In the genomic region with DNA sequence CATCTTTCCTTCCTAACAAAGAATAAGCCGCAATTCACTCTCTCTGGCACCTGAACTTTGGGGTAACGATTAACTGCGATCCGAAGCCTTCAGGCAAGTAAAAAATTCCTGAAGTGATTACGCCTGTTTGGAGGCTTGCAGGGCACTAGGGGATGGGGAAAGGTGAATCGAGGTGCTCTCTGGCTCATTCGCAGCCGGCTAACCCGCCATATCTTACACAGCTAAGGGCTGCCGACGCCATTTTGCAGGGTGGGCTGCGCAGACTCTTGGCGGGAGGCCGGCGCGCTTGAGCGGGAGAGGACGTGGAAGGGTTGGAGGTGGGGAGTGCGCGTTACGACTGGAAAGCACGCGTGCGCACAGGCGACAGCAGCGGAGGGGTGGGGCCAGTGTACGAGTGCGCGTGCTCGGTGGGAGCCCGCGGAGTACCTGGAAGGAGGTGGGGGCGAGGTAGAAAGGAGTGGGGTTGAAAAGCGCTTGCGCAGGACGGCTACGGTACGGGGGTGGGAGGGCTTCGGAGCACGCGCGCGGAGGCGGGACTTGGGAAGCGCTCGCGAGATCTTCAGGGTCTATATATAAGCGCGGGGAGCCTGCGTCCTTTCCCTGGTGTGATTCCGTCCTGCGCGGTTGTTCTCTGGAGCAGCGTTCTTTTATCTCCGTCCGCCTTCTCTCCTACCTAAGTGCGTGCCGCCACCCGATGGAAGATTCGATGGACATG, we compare ENCODE assay signal across 8 cellular contexts. TPM values are rescaled to one million over a fixed set of nuclear protein-coding genes. Genes with fewer than 3 reads are reported as not detected.
DNase-seq lines count a peak whose midpoint lies in the region; ATAC-seq, FAIRE-seq and TF ChIP-seq lines count a peak whose summit lies in the region.

A gene with protein sequence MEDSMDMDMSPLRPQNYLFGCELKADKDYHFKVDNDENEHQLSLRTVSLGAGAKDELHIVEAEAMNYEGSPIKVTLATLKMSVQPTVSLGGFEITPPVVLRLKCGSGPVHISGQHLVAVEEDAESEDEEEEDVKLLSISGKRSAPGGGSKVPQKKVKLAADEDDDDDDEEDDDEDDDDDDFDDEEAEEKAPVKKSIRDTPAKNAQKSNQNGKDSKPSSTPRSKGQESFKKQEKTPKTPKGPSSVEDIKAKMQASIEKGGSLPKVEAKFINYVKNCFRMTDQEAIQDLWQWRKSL (plus strand): TSS at position 595 of the 715 bp plus-strand sequence. CDS start 100 bp downstream, at position 695.

- TF ChIP-seq POLR2A in endothelial cell of umbilical vein (IDR thresholded peaks at IDR 0.05; ENCODE audit: low read depth, low read length): peak; percentile 99

- CTCF ChIA-PET in OCI-LY7 (lab: Charles Lee; ENCODE audit: unreplicated experiment) (no interaction called here), endothelial cell of umbilical vein (lab: Charles Lee) (interaction anchor here (0.9 to 1.4 kb wide), 4 partner anchors 19 to 525 kb away, joined by 3 to 4 read pairs (median 3); no protein-coding TSS in a partner anchor)

- H3K36me3 ChIP-seq in OCI-LY7 (ENCODE audit: insufficient read depth, low read length) (peaks cover 47% of the 10 kb centered on the region), endothelial cell of umbilical vein (ENCODE audit: control insufficient read depth in 2 of 2, extremely low read depth in 1 of 2, insufficient read depth in 2 of 2, low read length in 2 of 2) (peaks cover 6 to 13% of the 10 kb centered on the region in 2 experiments)

- POLR2A ChIA-PET in OCI-LY7 (lab: Charles Lee): interaction anchor here (0.6 to 2.7 kb wide), 7 partner anchors 8 to 898 kb away, joined by 3 to 10 read pairs (median 4); a partner anchor contains a TSS
- POLR2A ChIA-PET in endothelial cell of umbilical vein (lab: Charles Lee): interaction anchor here (0.7 to 1.7 kb wide), 4 partner anchors 21 to 1596 kb away, joined by 3 to 6 read pairs (median 3); a partner anchor contains a TSS

- H4K20me1 ChIP-seq in OCI-LY7 (ENCODE audit: insufficient read depth, low read length) (peaks cover 40% of the 10 kb centered on the region), endothelial cell of umbilical vein (replicated peaks; ENCODE audit: control insufficient read depth, extremely low read depth, insufficient read depth, low read length) (peaks cover 25% of the 10 kb centered on the region)

- dilution Hi-C loops in endothelial cell of umbilical vein (cut with MboI; ENCODE audit: extremely low pct_ligation_motif_present, low sequenced_read_pairs): no loop called here

- peak within 1 kb of the TSS; percentile 84 for H3K9ac ChIP-seq in endothelial cell of umbilical vein (replicated peaks; ENCODE audit: extremely low read depth, insufficient read depth, low read length)

- peak within 1 kb of the TSS; percentile 99 for H3K4me2 ChIP-seq in OCI-LY7 (ENCODE audit: low read length)
- H3K4me2 ChIP-seq in endothelial cell of umbilical vein (ENCODE audit: insufficient read depth, low read length): peak within 1 kb of the TSS; percentile 99

- peak; percentile 78 for ATAC-seq in GM21526 (IDR thresholded peaks at IDR 0.05; ENCODE audit: low FRiP score, unreplicated experiment)

- no peaks in the 10 kb centered on the region for H3K9me3 ChIP-seq in OCI-LY7 (ENCODE audit: low read length)
- H3K9me3 ChIP-seq in endothelial cell of umbilical vein (replicated peaks; ENCODE audit: control insufficient read depth, insufficient read depth, low read length): no peaks in the 10 kb centered on the region

- no TSS peak for BruUV-seq in OCI-LY7 (replicated peaks; lab: Mats Ljungman, UMichigan)
- no TSS peak for BruUV-seq in endothelial cell of umbilical vein (replicated peaks; lab: Mats Ljungman, UMichigan)

- peak; percentile 78 for DNase-seq in D721Med (ENCODE audit: insufficient read length, low spot score)
- DNase-seq in HuH-7.5 (ENCODE audit: low spot score): peak; percentile 97
- DNase-seq in OCI-LY7 (ENCODE audit: low spot score): peak; percentile 98
- peak; percentile 95 for DNase-seq in activated T-cell treated with anti-CD3 and anti-CD28 coated beads for 1 hour (ENCODE audit: low read depth)
- peak; percentile 100 for DNase-seq in endothelial cell of umbilical vein (ENCODE audit: low read depth, low spot score)
- peak; percentile 97 for DNase-seq in midbrain (lab: John Stamatoyannopoulos, UW)
- DNase-seq in stimulated activated CD8-positive, alpha-beta memory T cell treated with anti-CD3 and anti-CD28 coated beads, Interleukin-2, amount 100 ng/mL, for 1 hour (ENCODE audit: low read depth in 2 of 2): peak; percentile 95 to 98

- H3K9me2 ChIP-seq in OCI-LY7 (ENCODE audit: insufficient read depth, low read length): no peaks in the 10 kb centered on the region

- FAIRE-seq in D721Med (lab: Jason Lieb, UNC) (no peak), endothelial cell of umbilical vein (lab: Jason Lieb, UNC) (peak; percentile 90)

- H3K4me1 ChIP-seq in OCI-LY7 (ENCODE audit: insufficient read depth, low read length, poor library complexity, severe bottlenecking): peaks cover 36% of the 10 kb centered on the region
- H3K4me1 ChIP-seq in endothelial cell of umbilical vein (ENCODE audit: control insufficient read depth, extremely low read depth, insufficient read depth, low read length): peaks cover 24% of the 10 kb centered on the region

- H2AFZ ChIP-seq in OCI-LY7 (ENCODE audit: low read length) (peak within 1 kb of the TSS; percentile 91), endothelial cell of umbilical vein (ENCODE audit: low read depth, low read length) (peak within 1 kb of the TSS; percentile 16)

- peaks cover 57% of the 10 kb centered on the region for H3K79me2 ChIP-seq in OCI-LY7 (ENCODE audit: insufficient read depth, low read depth, low read length)
- H3K79me2 ChIP-seq in endothelial cell of umbilical vein (ENCODE audit: control insufficient read depth, insufficient read depth, low read length): peaks cover 47% of the 10 kb centered on the region

- H3K9me1 ChIP-seq in endothelial cell of umbilical vein (replicated peaks; ENCODE audit: control insufficient read depth, extremely low read depth, insufficient read depth, low read length): no peaks in the 10 kb centered on the region

- H3K27me3 ChIP-seq in endothelial cell of umbilical vein (ENCODE audit: control insufficient read depth in 2 of 2, insufficient read depth in 2 of 2, low read length in 2 of 2): no peaks in the 10 kb centered on the region

- TF ChIP-seq CTCF in D721Med (IDR thresholded peaks at IDR 0.05; ENCODE audit: insufficient read depth, missing control alignments) (no peak), OCI-LY7 (conservative IDR thresholded peaks at IDR 0.05; ENCODE audit: low read length) (no peak), endothelial cell of umbilical vein (IDR thresholded peaks at IDR 0.05; ENCODE audit: extremely low read depth in 1 of 2, insufficient read depth in 1 of 2, low read depth in 1 of 2, low read length in 2 of 2) (no peak)

- H3K27ac ChIP-seq in OCI-LY7 (ENCODE audit: low read depth, low read length, poor library complexity, severe bottlenecking): peak within 1 kb of the TSS; percentile 82
- peak within 1 kb of the TSS; percentile 60 for H3K27ac ChIP-seq in endothelial cell of umbilical vein (ENCODE audit: insufficient read depth, low read depth, low read length)

- H3K4me3 ChIP-seq in OCI-LY7 (ENCODE audit: low read depth, low read length, poor library complexity, severe bottlenecking) (peak within 1 kb of the TSS; percentile 99), endothelial cell of umbilical vein (replicated peaks in 1 of 3; ENCODE audit: insufficient read depth in 1 of 3, low read depth in 1 of 3, low read length in 3 of 3) (peak within 1 kb of the TSS; percentile 79 to 88 (median 82))

- intact Hi-C loops in OCI-LY7 (cut with micrococcal nuclease; ENCODE audit: unreplicated experiment): loop anchor here (5.0 to 10.0 kb wide), 2 partner anchors 620 to 1803 kb away; a partner anchor contains a TSS
- intact Hi-C loops in endothelial cell of umbilical vein (cut with micrococcal nuclease): loop anchor here (1.0 kb wide), 1 partner anchor 63 kb away; no protein-coding TSS in a partner anchor

TF ChIP-seq in endothelial cell of umbilical vein, 7 proteins besides CTCF, POLR2A, EP300 and RAD21:
- TF ChIP-seq, protein P1, sequence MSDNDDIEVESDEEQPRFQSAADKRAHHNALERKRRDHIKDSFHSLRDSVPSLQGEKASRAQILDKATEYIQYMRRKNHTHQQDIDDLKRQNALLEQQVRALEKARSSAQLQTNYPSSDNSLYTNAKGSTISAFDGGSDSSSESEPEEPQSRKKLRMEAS (IDR thresholded peaks at IDR 0.05; ENCODE audit: insufficient read depth, insufficient read length): peak; percentile 42
- TF ChIP-seq POLR2AphosphoS5 (IDR thresholded peaks at IDR 0.05; ENCODE audit: insufficient read depth, low read depth, low read length) (peak; percentile 97), FOS (IDR thresholded peaks at IDR 0.05; ENCODE audit: borderline replicate concordance, insufficient read depth, low read length) (no peak), EZH2 (IDR thresholded peaks at IDR 0.05; ENCODE audit: borderline replicate concordance, low read depth, low read length, severe bottlenecking) (no peak), JUN (IDR thresholded peaks at IDR 0.05; ENCODE audit: borderline replicate concordance, insufficient read depth, insufficient read length, low read depth) (no peak), MYC (IDR thresholded peaks at IDR 0.05; ENCODE audit: low read depth, low read length) (no peak)

RNA-seq across cellular contexts. Expression of the gene that starts here (rescaled TPM):
- 1,091 and 1,434 TPM in 2 replicates for total RNA-seq in OCI-LY7 (2014; rRNA removed; shearing (Covaris generic))
- 2,027 and 2,059 TPM in 2 replicates for total RNA-seq in OCI-LY7 (2022)
- 1,592 and 1,695 TPM in 2 replicates for total RNA-seq in endothelial cell of umbilical vein
- polyA plus RNA-seq in endothelial cell of umbilical vein: 618 and 1,113 TPM in 2 replicates
- 4,496 and 5,519 TPM in 2 replicates for polyA plus RNA-seq in endothelial cell of umbilical vein (2011; cell fraction: cytosol; rRNA removed)
- polyA plus RNA-seq in endothelial cell of umbilical vein (2011; cell fraction: nucleus; rRNA removed): 1,833 and 2,535 TPM in 2 replicates
- polyA plus RNA-seq in endothelial cell of umbilical vein (2012): 2,168 and 4,291 TPM in 2 replicates
- polyA minus RNA-seq in endothelial cell of umbilical vein: 1,004 and 1,287 TPM in 2 replicates
- 2,300 TPM for polyA minus RNA-seq in endothelial cell of umbilical vein (2011; cell fraction: cytosol; rRNA and poly(A)+ RNA removed)
- 294 and 390 TPM in 2 replicates for polyA minus RNA-seq in endothelial cell of umbilical vein (2011; cell fraction: nucleus; rRNA and poly(A)+ RNA removed)

Comparison
In these comparisons a context has a peak if more than half of its experiments do, and no peak if none do; other contexts are left out.
1. Peak in every context shown above with its lines: DNase-seq, ATAC-seq, H3K4me3 ChIP-seq and H3K27ac ChIP-seq.